Comparison of ENCODE assay signal across 15 cellular contexts in genomic region chr19:17112700-17113099, GRCh38. TPM values are rescaled to one million over a fixed set of nuclear protein-coding genes. Genes with fewer than 3 reads are reported as not detected.
A peak's percentile ranks its signal among the peaks of the same experiment; 100 is the strongest.
DNase-seq lines count a peak whose midpoint lies in the region; ATAC-seq, FAIRE-seq and TF ChIP-seq lines count a peak whose summit lies in the region.
"Had no signal": no experiment of that assay in that cellular context is flagged by ENCODE, and none has a peak within 500 bp of the region (broad histone marks: within the 10 kb centered on the region; RNA-seq: fewer than 3 reads in every experiment).

No MANE protein-coding gene starts in this region.

- ATAC-seq in T-helper 17 cell, result no peak
- ATAC-seq in left lung, result peak; percentile 35
- ATAC-seq in stimulated activated memory B cell treated with anti-CD40 and anti-IgM and Interleukin-4, amounts not matched to agents 10 μg/mL and 1 μg/mL and 100 μg/mL, for 72 hours, result no peak
- ATAC-seq in HG03469 (IDR thresholded peaks at IDR 0.05; ENCODE audit: unreplicated experiment), result no peak

- H3K27me3 ChIP-seq in left lung, result no peaks in the 10 kb centered on the region

- FAIRE-seq in GM12891 (lab: Jason Lieb, UNC), result no peak
- FAIRE-seq: frontal cortex had no signal

- no peak for DNase-seq in GM12891 (ENCODE audit: insufficient read length, low spot score)
- no peak for DNase-seq in T-helper 17 cell
- DNase-seq in left lung, result peak; percentile 73 to 84
- DNase-seq in retina, result no peak
- DNase-seq in hepatic stellate cell (ENCODE audit: low spot score), result no peak
- DNase-seq in activated CD4-positive, alpha-beta memory T cell treated with anti-CD3 and anti-CD28 coated beads for 36 hours, result no peak
- DNase-seq: activated CD4-positive, alpha-beta T cell treated with anti-CD3 and anti-CD28 coated beads, Interleukin-2, amount 50 U/mL, for 48 hours; activated naive CD4-positive, alpha-beta T cell treated with Interleukin-2 at 50 U/mL for 16 hours; Caco-2; GF-D8; NCI-H1930 had no signal

- H3K4me1 Mint-ChIP-seq in T-helper 17 cell, result peaks cover 21% of the 10 kb centered on the region
- H3K4me1 Mint-ChIP-seq in stimulated activated memory B cell treated with anti-CD40 and anti-IgM and Interleukin-4, amounts not matched to agents 10 μg/mL and 1 μg/mL and 100 μg/mL, for 72 hours, result peaks cover 85% of the 10 kb centered on the region
- peaks cover 8% of the 10 kb centered on the region for H3K4me1 Mint-ChIP-seq in activated CD4-positive, alpha-beta memory T cell treated with anti-CD3 and anti-CD28 coated beads for 36 hours (ENCODE audit: low read depth)

- H3K27ac ChIP-seq in left lung, result peak overlapping the region in 1 of 2 donors; percentile 72

- H3K4me1 ChIP-seq in left lung, result peaks cover 5 to 91% of the 10 kb centered on the region in 2 donors
- H3K4me1 ChIP-seq: Caco-2 had no signal

- H3K9me3 Mint-ChIP-seq in stimulated activated memory B cell treated with anti-CD40 and anti-IgM and Interleukin-4, amounts not matched to agents 10 μg/mL and 1 μg/mL and 100 μg/mL, for 72 hours, result no peaks in the 10 kb centered on the region
- H3K9me3 Mint-ChIP-seq in activated CD4-positive, alpha-beta memory T cell treated with anti-CD3 and anti-CD28 coated beads for 36 hours, result no peaks in the 10 kb centered on the region
- H3K9me3 Mint-ChIP-seq: brain had no signal

- peaks cover 0 to 27% of the 10 kb centered on the region in 2 donors for H3K36me3 ChIP-seq in left lung

- peak overlapping the region; percentile 51 for H3K27ac Mint-ChIP-seq in T-helper 17 cell
- peak overlapping the region; percentile 96 for H3K27ac Mint-ChIP-seq in stimulated activated memory B cell treated with anti-CD40 and anti-IgM and Interleukin-4, amounts not matched to agents 10 μg/mL and 1 μg/mL and 100 μg/mL, for 72 hours
- no peak overlapping the region for H3K27ac Mint-ChIP-seq in activated CD4-positive, alpha-beta memory T cell treated with anti-CD3 and anti-CD28 coated beads for 36 hours
- H3K27ac Mint-ChIP-seq: brain had no signal

- H3K9me3 ChIP-seq in T-helper 17 cell (ENCODE audit: control insufficient read depth, low read length, poor library complexity, severe bottlenecking), result no peaks in the 10 kb centered on the region
- no peaks in the 10 kb centered on the region for H3K9me3 ChIP-seq in left lung
- H3K9me3 ChIP-seq: Caco-2 had no signal

- POLR2A ChIA-PET in activated CD4-positive, alpha-beta memory T cell treated with anti-CD3 and anti-CD28 coated beads for 36 hours (lab: Charles Lee), result no interaction called here

- no peak for TF ChIP-seq POLR2A in GM12891 (IDR thresholded peaks at IDR 0.05; ENCODE audit: low read depth, low read length)

- no peak overlapping the region for H3K4me3 Mint-ChIP-seq in T-helper 17 cell
- no peak overlapping the region for H3K4me3 Mint-ChIP-seq in stimulated activated memory B cell treated with anti-CD40 and anti-IgM and Interleukin-4, amounts not matched to agents 10 μg/mL and 1 μg/mL and 100 μg/mL, for 72 hours
- no peak overlapping the region for H3K4me3 Mint-ChIP-seq in activated CD4-positive, alpha-beta memory T cell treated with anti-CD3 and anti-CD28 coated beads for 36 hours
- H3K4me3 Mint-ChIP-seq: brain had no signal

- no peak for TF ChIP-seq CTCF in left lung (IDR thresholded peaks at IDR 0.05)

- intact Hi-C loops in left lung (cut with DNase I), result no loop called here
- intact Hi-C loops in activated CD4-positive, alpha-beta memory T cell treated with anti-CD3 and anti-CD28 coated beads for 36 hours (cut with micrococcal nuclease), result no loop called here

- no peaks in the 10 kb centered on the region for H3K27me3 Mint-ChIP-seq in T-helper 17 cell
- H3K27me3 Mint-ChIP-seq in stimulated activated memory B cell treated with anti-CD40 and anti-IgM and Interleukin-4, amounts not matched to agents 10 μg/mL and 1 μg/mL and 100 μg/mL, for 72 hours, result no peaks in the 10 kb centered on the region
- H3K27me3 Mint-ChIP-seq in activated CD4-positive, alpha-beta memory T cell treated with anti-CD3 and anti-CD28 coated beads for 36 hours, result no peaks in the 10 kb centered on the region
- H3K27me3 Mint-ChIP-seq: brain had no signal

- peaks cover 7% of the 10 kb centered on the region for H3K36me3 Mint-ChIP-seq in T-helper 17 cell (ENCODE audit: low read depth)
- peaks cover 68% of the 10 kb centered on the region for H3K36me3 Mint-ChIP-seq in stimulated activated memory B cell treated with anti-CD40 and anti-IgM and Interleukin-4, amounts not matched to agents 10 μg/mL and 1 μg/mL and 100 μg/mL, for 72 hours
- H3K36me3 Mint-ChIP-seq in activated CD4-positive, alpha-beta memory T cell treated with anti-CD3 and anti-CD28 coated beads for 36 hours, result peaks cover 10% of the 10 kb centered on the region

- CTCF ChIA-PET in activated CD4-positive, alpha-beta memory T cell treated with anti-CD3 and anti-CD28 coated beads for 36 hours (lab: Charles Lee), result no interaction called here

- no peak overlapping the region for H3K4me3 ChIP-seq in left lung

TF ChIP-seq in GM12891, 5 proteins besides CTCF, POLR2A, EP300 and RAD21:
- TF ChIP-seq POU2F2 (IDR thresholded peaks at IDR 0.05; ENCODE audit: low read depth, low read length) (no peak), POLR2AphosphoS5 (IDR thresholded peaks at IDR 0.05; ENCODE audit: low read depth, low read length) (0 out of 2 replicates have a peak, but pooled peaks have one; percentile 18), SPI1 (IDR thresholded peaks at IDR 0.05; ENCODE audit: low read depth, low read length) (no peak), TAF1 (IDR thresholded peaks at IDR 0.05; ENCODE audit: low read depth, low read length) (no peak), PAX5 (IDR thresholded peaks at IDR 0.05; ENCODE audit: insufficient read depth, low read length, severe bottlenecking) (no peak)

RNA-seq across cellular contexts. Expression of gene MYO9B, which starts 37.1 kb away (rescaled TPM):
- 134 TPM for polyA plus RNA-seq in GM12891 (2012; ENCODE audit: low read depth, missing spikeins)
- 100 to 1,000 TPM; 202 to 220 TPM for total RNA-seq in T-helper 17 cell
- total RNA-seq in left lung, result 100 to 1,000 TPM in 1 of 2 donors, 10 to 100 TPM in 1; 89.5 to 149 TPM
- 100 to 1,000 TPM; 100 to 104 TPM for total RNA-seq in activated CD4-positive, alpha-beta memory T cell treated with anti-CD3 and anti-CD28 coated beads for 36 hours

RNA-seq across cellular contexts. Expression of gene HAUS8, which starts 37.4 kb away (rescaled TPM):
- 23.1 TPM for polyA plus RNA-seq in GM12891 (2012; ENCODE audit: low read depth, missing spikeins)
- 10 to 100 TPM; 18.4 to 26.2 TPM for total RNA-seq in T-helper 17 cell
- 10 to 100 TPM in 1 of 2 donors, 1 to 10 TPM in 1; 8.4 to 11.6 TPM for total RNA-seq in left lung
- total RNA-seq in activated CD4-positive, alpha-beta memory T cell treated with anti-CD3 and anti-CD28 coated beads for 36 hours, result 10 to 100 TPM; 34.9 to 36.8 TPM

Comparison
In these comparisons a context has a peak if more than half of its experiments do, and no peak if none do; other contexts are left out.
1. DNase-seq: peak in left lung (2 of 2); none in GM12891 (single experiment), T-helper 17 cell (0 of 3), retina (single experiment), hepatic stellate cell (single experiment) and activated CD4-positive, alpha-beta memory T cell treated with anti-CD3 and anti-CD28 coated beads for 36 hours (single experiment).